ENCODE assay signal across 1 cellular context in the genomic region with DNA sequence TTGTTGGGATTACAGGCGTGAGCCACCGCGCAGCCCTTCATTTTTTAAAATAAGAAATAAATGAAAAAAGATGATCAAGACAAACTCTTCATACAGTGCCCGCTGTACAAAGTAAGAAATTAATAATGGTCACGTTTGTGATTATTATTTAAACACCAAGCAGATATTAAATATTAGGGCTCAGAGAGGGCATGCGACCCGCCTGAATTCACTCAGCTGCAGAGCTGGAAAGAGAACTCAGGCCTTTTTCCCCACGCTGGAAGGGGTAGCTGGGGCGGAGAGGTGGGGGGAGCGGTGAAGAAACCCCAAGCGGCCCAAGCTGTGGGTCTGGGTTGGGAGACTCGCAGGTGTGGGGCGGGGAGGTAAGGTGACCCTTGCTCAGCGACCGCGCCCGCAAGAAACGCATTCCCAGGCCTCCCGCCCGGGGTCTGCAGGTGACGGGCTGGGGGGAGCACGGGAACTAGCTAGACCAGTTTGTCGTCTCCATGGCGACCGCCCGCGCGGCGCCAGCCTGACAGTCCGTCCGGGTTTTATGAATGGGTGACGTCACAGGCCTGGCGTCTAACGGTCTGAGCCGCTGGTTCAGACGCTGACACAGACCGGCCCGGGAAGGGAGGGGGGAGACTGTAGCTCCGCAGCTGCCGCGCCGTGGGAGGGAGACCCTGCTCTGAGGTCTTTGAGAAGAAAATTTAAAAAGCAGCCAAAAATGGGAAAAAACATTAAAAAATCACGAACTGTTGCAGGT.
A peak's percentile ranks its signal among the peaks of the same experiment; 100 is the strongest.
TF ChIP-seq lines count a peak whose summit lies in the region.

No MANE protein-coding gene starts in this region.

TF ChIP-seq in H1, 55 proteins besides CTCF, POLR2A, EP300 and RAD21:
- TF ChIP-seq SP1 (IDR thresholded peaks at IDR 0.05; ENCODE audit: low read depth, low read length) (peak; percentile 94), CREB1 (IDR thresholded peaks at IDR 0.05) (peak; percentile 96), NRF1 (IDR thresholded peaks at IDR 0.05; ENCODE audit: low read depth, low read length) (no peak), HDAC6 (IDR thresholded peaks at IDR 0.05; ENCODE audit: low read depth, low read length) (no peak), YY1 (IDR thresholded peaks at IDR 0.05; ENCODE audit: low read depth, low read length) (peak; percentile 65; the same call in 1 of the 2 replicates), SIN3A (conservative IDR thresholded peaks at IDR 0.05 in 1 of 2, IDR thresholded peaks at IDR 0.05 in 1 of 2; ENCODE audit: low read depth in 1 of 2, low read length in 2 of 2) (peak; percentile 98 to 99), SIX5 (IDR thresholded peaks at IDR 0.05; ENCODE audit: low read depth, low read length) (no peak), TAF7 (optimal IDR thresholded peaks at IDR 0.05; ENCODE audit: borderline replicate concordance, low read depth, low read length) (peak; percentile 26), SAP30 (IDR thresholded peaks at IDR 0.05; ENCODE audit: insufficient read depth, insufficient replicate concordance, low read length) (no peak), CEBPB (IDR thresholded peaks at IDR 0.05; ENCODE audit: low read depth, low read length) (no peak), TBP (IDR thresholded peaks at IDR 0.05; ENCODE audit: low read depth, low read length) (peak; percentile 68), KDM5A (IDR thresholded peaks at IDR 0.05; ENCODE audit: low read length) (no peak), BACH1 (IDR thresholded peaks at IDR 0.05; ENCODE audit: low read length) (0 out of 2 replicates have a peak, but pooled peaks have one; percentile 7), POLR2AphosphoS5 (IDR thresholded peaks at IDR 0.05; ENCODE audit: low read depth, low read length) (peak; percentile 80; the same call in 1 of the 2 replicates), SP2 (IDR thresholded peaks at IDR 0.05; ENCODE audit: low read length) (no peak), TCF12 (IDR thresholded peaks at IDR 0.05; ENCODE audit: low read depth, low read length) (peak; percentile 98), TEAD4 (IDR thresholded peaks at IDR 0.05; ENCODE audit: low read depth, low read length) (peak; percentile 77), RBBP5 (IDR thresholded peaks at IDR 0.05; ENCODE audit: borderline replicate concordance, low read depth, low read length) (peak; percentile 85), CHD1 (IDR thresholded peaks at IDR 0.05; ENCODE audit: low read depth, low read length) (no peak), SRF (IDR thresholded peaks at IDR 0.05; ENCODE audit: low read depth, low read length) (0 out of 2 replicates have a peak, but pooled peaks have one; percentile 6), FOSL1 (IDR thresholded peaks at IDR 0.05; ENCODE audit: insufficient read depth, low read depth, low read length) (no peak), SUZ12 (IDR thresholded peaks at IDR 0.05; ENCODE audit: low read length) (no peak), SIRT6 (IDR thresholded peaks at IDR 0.05; ENCODE audit: low read length) (no peak), GTF2F1 (IDR thresholded peaks at IDR 0.05; ENCODE audit: borderline replicate concordance, low read depth, low read length) (no peak), ZNF274 (IDR thresholded peaks at IDR 0.05; ENCODE audit: borderline replicate concordance, extremely low read depth, low read length) (no peak), CTBP2 (IDR thresholded peaks at IDR 0.05; ENCODE audit: borderline replicate concordance, insufficient read depth, insufficient read length, low read length) (peak; percentile 97), BCL11A (IDR thresholded peaks at IDR 0.05; ENCODE audit: low read depth in 2 of 2, low read length in 2 of 2) (peak in 1 of 2 experiments; percentile 26), RFX5 (IDR thresholded peaks at IDR 0.05; ENCODE audit: borderline replicate concordance, low read depth, low read length) (peak; percentile 14; the same call in 1 of the 2 replicates), JUN (IDR thresholded peaks at IDR 0.05; ENCODE audit: low read depth, low read length) (peak; percentile 93), CBX5 (IDR thresholded peaks at IDR 0.05; ENCODE audit: low read depth, low read length) (no peak), NANOG (IDR thresholded peaks at IDR 0.05; ENCODE audit: insufficient read depth, low read depth, low read length, poor library complexity, severe bottlenecking) (peak; percentile 52), BRCA1 (IDR thresholded peaks at IDR 0.05; ENCODE audit: low read depth, low read length) (peak; percentile 42; the same call in 1 of the 2 replicates), POU5F1 (IDR thresholded peaks at IDR 0.05; ENCODE audit: low read depth, low read length) (0 out of 2 replicates have a peak, but pooled peaks have one; percentile 24), HDAC2 (IDR thresholded peaks at IDR 0.05; ENCODE audit: borderline replicate concordance in 1 of 2, low read depth in 2 of 2, low read length in 2 of 2) (peak; percentile 25 to 66; a peak in 3 of 4 replicates), KDM1A (IDR thresholded peaks at IDR 0.05; ENCODE audit: borderline replicate concordance, low read length) (peak; percentile 53; the same call in 1 of the 2 replicates), TAF1 (IDR thresholded peaks at IDR 0.05; ENCODE audit: low read depth, low read length) (peak; percentile 62; the same call in 1 of the 2 replicates), CHD2 (IDR thresholded peaks at IDR 0.05; ENCODE audit: low read length) (peak; percentile 43; the same call in 1 of the 2 replicates), SP4 (IDR thresholded peaks at IDR 0.05; ENCODE audit: low read length) (no peak), PHF8 (conservative IDR thresholded peaks at IDR 0.05; ENCODE audit: low read depth, low read length) (no peak), KDM4A (IDR thresholded peaks at IDR 0.05; ENCODE audit: low read depth, low read length, severe bottlenecking) (no peak), RNF2 (IDR thresholded peaks at IDR 0.05; ENCODE audit: borderline replicate concordance, low read depth, low read length, missing control alignments, poor library complexity, severe bottlenecking) (no peak), GABPA (IDR thresholded peaks at IDR 0.05; ENCODE audit: borderline replicate concordance, insufficient read depth, low read length) (no peak; the same call in 1 of the 2 replicates), JUND (IDR thresholded peaks at IDR 0.05; ENCODE audit: low read length) (peak; percentile 97), EZH2 (IDR thresholded peaks at IDR 0.05; ENCODE audit: low read depth, low read length, severe bottlenecking) (no peak), CBX8 (IDR thresholded peaks at IDR 0.05; ENCODE audit: borderline replicate concordance, low read depth, low read length) (no peak), ASH2L (IDR thresholded peaks at IDR 0.05; ENCODE audit: low read length) (no peak), MAFK (IDR thresholded peaks at IDR 0.05; ENCODE audit: low read depth, low read length) (no peak), RXRA (IDR thresholded peaks at IDR 0.05; ENCODE audit: insufficient read depth, low read depth, low read length) (no peak), EGR1 (IDR thresholded peaks at IDR 0.05; ENCODE audit: borderline replicate concordance, low read depth, low read length) (no peak)
- TF ChIP-seq, protein P1, sequence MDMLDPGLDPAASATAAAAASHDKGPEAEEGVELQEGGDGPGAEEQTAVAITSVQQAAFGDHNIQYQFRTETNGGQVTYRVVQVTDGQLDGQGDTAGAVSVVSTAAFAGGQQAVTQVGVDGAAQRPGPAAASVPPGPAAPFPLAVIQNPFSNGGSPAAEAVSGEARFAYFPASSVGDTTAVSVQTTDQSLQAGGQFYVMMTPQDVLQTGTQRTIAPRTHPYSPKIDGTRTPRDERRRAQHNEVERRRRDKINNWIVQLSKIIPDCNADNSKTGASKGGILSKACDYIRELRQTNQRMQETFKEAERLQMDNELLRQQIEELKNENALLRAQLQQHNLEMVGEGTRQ (IDR thresholded peaks at IDR 0.05; ENCODE audit: low read length): no peak
- TF ChIP-seq, protein P2, sequence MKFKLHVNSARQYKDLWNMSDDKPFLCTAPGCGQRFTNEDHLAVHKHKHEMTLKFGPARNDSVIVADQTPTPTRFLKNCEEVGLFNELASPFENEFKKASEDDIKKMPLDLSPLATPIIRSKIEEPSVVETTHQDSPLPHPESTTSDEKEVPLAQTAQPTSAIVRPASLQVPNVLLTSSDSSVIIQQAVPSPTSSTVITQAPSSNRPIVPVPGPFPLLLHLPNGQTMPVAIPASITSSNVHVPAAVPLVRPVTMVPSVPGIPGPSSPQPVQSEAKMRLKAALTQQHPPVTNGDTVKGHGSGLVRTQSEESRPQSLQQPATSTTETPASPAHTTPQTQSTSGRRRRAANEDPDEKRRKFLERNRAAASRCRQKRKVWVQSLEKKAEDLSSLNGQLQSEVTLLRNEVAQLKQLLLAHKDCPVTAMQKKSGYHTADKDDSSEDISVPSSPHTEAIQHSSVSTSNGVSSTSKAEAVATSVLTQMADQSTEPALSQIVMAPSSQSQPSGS (IDR thresholded peaks at IDR 0.05; ENCODE audit: low read length): peak; percentile 95
- TF ChIP-seq, protein P3, sequence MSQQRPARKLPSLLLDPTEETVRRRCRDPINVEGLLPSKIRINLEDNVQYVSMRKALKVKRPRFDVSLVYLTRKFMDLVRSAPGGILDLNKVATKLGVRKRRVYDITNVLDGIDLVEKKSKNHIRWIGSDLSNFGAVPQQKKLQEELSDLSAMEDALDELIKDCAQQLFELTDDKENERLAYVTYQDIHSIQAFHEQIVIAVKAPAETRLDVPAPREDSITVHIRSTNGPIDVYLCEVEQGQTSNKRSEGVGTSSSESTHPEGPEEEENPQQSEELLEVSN (IDR thresholded peaks at IDR 0.05): no peak
- TF ChIP-seq, protein P4, sequence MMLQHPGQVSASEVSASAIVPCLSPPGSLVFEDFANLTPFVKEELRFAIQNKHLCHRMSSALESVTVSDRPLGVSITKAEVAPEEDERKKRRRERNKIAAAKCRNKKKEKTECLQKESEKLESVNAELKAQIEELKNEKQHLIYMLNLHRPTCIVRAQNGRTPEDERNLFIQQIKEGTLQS (IDR thresholded peaks at IDR 0.05; ENCODE audit: insufficient read depth, low read depth, low read length): no peak
- TF ChIP-seq, protein P5, sequence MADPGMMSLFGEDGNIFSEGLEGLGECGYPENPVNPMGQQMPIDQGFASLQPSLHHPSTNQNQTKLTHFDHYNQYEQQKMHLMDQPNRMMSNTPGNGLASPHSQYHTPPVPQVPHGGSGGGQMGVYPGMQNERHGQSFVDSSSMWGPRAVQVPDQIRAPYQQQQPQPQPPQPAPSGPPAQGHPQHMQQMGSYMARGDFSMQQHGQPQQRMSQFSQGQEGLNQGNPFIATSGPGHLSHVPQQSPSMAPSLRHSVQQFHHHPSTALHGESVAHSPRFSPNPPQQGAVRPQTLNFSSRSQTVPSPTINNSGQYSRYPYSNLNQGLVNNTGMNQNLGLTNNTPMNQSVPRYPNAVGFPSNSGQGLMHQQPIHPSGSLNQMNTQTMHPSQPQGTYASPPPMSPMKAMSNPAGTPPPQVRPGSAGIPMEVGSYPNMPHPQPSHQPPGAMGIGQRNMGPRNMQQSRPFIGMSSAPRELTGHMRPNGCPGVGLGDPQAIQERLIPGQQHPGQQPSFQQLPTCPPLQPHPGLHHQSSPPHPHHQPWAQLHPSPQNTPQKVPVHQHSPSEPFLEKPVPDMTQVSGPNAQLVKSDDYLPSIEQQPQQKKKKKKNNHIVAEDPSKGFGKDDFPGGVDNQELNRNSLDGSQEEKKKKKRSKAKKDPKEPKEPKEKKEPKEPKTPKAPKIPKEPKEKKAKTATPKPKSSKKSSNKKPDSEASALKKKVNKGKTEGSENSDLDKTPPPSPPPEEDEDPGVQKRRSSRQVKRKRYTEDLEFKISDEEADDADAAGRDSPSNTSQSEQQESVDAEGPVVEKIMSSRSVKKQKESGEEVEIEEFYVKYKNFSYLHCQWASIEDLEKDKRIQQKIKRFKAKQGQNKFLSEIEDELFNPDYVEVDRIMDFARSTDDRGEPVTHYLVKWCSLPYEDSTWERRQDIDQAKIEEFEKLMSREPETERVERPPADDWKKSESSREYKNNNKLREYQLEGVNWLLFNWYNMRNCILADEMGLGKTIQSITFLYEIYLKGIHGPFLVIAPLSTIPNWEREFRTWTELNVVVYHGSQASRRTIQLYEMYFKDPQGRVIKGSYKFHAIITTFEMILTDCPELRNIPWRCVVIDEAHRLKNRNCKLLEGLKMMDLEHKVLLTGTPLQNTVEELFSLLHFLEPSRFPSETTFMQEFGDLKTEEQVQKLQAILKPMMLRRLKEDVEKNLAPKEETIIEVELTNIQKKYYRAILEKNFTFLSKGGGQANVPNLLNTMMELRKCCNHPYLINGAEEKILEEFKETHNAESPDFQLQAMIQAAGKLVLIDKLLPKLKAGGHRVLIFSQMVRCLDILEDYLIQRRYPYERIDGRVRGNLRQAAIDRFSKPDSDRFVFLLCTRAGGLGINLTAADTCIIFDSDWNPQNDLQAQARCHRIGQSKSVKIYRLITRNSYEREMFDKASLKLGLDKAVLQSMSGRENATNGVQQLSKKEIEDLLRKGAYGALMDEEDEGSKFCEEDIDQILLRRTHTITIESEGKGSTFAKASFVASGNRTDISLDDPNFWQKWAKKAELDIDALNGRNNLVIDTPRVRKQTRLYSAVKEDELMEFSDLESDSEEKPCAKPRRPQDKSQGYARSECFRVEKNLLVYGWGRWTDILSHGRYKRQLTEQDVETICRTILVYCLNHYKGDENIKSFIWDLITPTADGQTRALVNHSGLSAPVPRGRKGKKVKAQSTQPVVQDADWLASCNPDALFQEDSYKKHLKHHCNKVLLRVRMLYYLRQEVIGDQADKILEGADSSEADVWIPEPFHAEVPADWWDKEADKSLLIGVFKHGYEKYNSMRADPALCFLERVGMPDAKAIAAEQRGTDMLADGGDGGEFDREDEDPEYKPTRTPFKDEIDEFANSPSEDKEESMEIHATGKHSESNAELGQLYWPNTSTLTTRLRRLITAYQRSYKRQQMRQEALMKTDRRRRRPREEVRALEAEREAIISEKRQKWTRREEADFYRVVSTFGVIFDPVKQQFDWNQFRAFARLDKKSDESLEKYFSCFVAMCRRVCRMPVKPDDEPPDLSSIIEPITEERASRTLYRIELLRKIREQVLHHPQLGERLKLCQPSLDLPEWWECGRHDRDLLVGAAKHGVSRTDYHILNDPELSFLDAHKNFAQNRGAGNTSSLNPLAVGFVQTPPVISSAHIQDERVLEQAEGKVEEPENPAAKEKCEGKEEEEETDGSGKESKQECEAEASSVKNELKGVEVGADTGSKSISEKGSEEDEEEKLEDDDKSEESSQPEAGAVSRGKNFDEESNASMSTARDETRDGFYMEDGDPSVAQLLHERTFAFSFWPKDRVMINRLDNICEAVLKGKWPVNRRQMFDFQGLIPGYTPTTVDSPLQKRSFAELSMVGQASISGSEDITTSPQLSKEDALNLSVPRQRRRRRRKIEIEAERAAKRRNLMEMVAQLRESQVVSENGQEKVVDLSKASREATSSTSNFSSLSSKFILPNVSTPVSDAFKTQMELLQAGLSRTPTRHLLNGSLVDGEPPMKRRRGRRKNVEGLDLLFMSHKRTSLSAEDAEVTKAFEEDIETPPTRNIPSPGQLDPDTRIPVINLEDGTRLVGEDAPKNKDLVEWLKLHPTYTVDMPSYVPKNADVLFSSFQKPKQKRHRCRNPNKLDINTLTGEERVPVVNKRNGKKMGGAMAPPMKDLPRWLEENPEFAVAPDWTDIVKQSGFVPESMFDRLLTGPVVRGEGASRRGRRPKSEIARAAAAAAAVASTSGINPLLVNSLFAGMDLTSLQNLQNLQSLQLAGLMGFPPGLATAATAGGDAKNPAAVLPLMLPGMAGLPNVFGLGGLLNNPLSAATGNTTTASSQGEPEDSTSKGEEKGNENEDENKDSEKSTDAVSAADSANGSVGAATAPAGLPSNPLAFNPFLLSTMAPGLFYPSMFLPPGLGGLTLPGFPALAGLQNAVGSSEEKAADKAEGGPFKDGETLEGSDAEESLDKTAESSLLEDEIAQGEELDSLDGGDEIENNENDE (IDR thresholded peaks at IDR 0.05; ENCODE audit: insufficient replicate concordance, low read length): no peak
- TF ChIP-seq, protein P6, sequence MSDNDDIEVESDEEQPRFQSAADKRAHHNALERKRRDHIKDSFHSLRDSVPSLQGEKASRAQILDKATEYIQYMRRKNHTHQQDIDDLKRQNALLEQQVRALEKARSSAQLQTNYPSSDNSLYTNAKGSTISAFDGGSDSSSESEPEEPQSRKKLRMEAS (IDR thresholded peaks at IDR 0.05): peak; percentile 70
